8 cellular contexts compared by ENCODE assay signal in genomic region chr20:23361651-23362391, GRCh38. TPM values are rescaled to one million over a fixed set of nuclear protein-coding genes. Genes with fewer than 3 reads are reported as not detected.
DNase-seq lines count a peak whose midpoint lies in the region; ATAC-seq, FAIRE-seq and TF ChIP-seq lines count a peak whose summit lies in the region.

Gene GZF1, plus strand, starts transcription at chr20:23362182. Its CDS starts 2,202 bp downstream, at chr20:23364384.

- H2AFZ ChIP-seq in H1 (ENCODE audit: low read length) = no peak within 1 kb of the TSS

- H3K9ac ChIP-seq in HUES48 (ENCODE audit: low read depth, low read length) = peak within 1 kb of the TSS; percentile 96
- H3K9ac ChIP-seq in NT2/D1 (ENCODE audit: insufficient read length, low read depth) = peak within 1 kb of the TSS; percentile 96
- H3K9ac ChIP-seq in H1 (replicated peaks in 1 of 4; ENCODE audit: extremely low read depth in 1 of 4, low read depth in 3 of 4, low read length in 3 of 4) = peak within 1 kb of the TSS; percentile 81 to 90 (median 88)
- H3K9ac ChIP-seq in mesendoderm (ENCODE audit: low read length) = peak within 1 kb of the TSS; percentile 83

- no peak within 1 kb of the TSS for H2BK15ac ChIP-seq in H1 (ENCODE audit: low read length)
- no peak within 1 kb of the TSS for H2BK15ac ChIP-seq in mesendoderm (replicated peaks; ENCODE audit: low read depth)

- peak within 1 kb of the TSS; percentile 67 for H3K56ac ChIP-seq in H1 (replicated peaks; ENCODE audit: insufficient read length, low read depth, low read length)
- H3K56ac ChIP-seq in mesendoderm (ENCODE audit: low read length) = peak within 1 kb of the TSS; percentile 96

- H3K18ac ChIP-seq in H1 (ENCODE audit: extremely low read depth, low read length) (peak within 1 kb of the TSS; percentile 19), mesendoderm (ENCODE audit: low read length) (peak within 1 kb of the TSS; percentile 87)

- H2BK5ac ChIP-seq in H1 (ENCODE audit: low read depth, low read length) (peak within 1 kb of the TSS; percentile 84), mesendoderm (ENCODE audit: low read length) (no peak within 1 kb of the TSS)

- FAIRE-seq in H1 (lab: Jason Lieb, UNC) = no peak

- H3K27me3 ChIP-seq in HUES48 (ENCODE audit: control insufficient read depth, insufficient read depth, low read length) (no peaks in the 10 kb centered on the region), NT2/D1 (ENCODE audit: insufficient read depth, insufficient read length) (no peaks in the 10 kb centered on the region), H1 (replicated peaks in 1 of 4; ENCODE audit: control insufficient read depth in 3 of 4, extremely low read depth in 1 of 4, insufficient read depth in 3 of 4, low read length in 3 of 4) (no peaks in the 10 kb centered on the region), mesendoderm (ENCODE audit: insufficient read depth, low read length, poor library complexity) (no peaks in the 10 kb centered on the region)

- peak within 1 kb of the TSS; percentile 86 for H4K91ac ChIP-seq in H1 (replicated peaks; ENCODE audit: insufficient read length, low read length)

- no peak for TF ChIP-seq CTCF in H1 (IDR thresholded peaks at IDR 0.05; ENCODE audit: control extremely low read depth in 1 of 3, insufficient read depth in 1 of 3, low read depth in 1 of 3, low read length in 3 of 3)

- H2BK20ac ChIP-seq in H1 (ENCODE audit: low read length) = no peak within 1 kb of the TSS

- peak; percentile 100 for DNase-seq in Caki2 (ENCODE audit: low read depth)
- DNase-seq in NT2/D1 (ENCODE audit: low read depth, low spot score) = peak; percentile 92
- peak; percentile 98 for DNase-seq in activated CD8-positive, alpha-beta memory T cell treated with anti-CD3 and anti-CD28 coated beads, Interleukin-2, amount 10 ng/mL, durations not matched to agents 7 days and 5 days
- DNase-seq in H1 (ENCODE audit: low read depth in 1 of 2, low spot score in 2 of 2) = peak; percentile 95 to 99
- DNase-seq in mesendoderm = peak; percentile 98
- DNase-seq in stimulated activated CD8-positive, alpha-beta memory T cell treated with anti-CD3 and anti-CD28 coated beads, Interleukin-12 subunit alpha, Interleukin-12 subunit beta, amount 100 ng/mL, for 4 hours (ENCODE audit: low read depth) = peak; percentile 99

- no peaks in the 10 kb centered on the region for H3K9me3 Mint-ChIP-seq in activated CD8-positive, alpha-beta memory T cell treated with anti-CD3 and anti-CD28 coated beads, Interleukin-2, amount 10 ng/mL, durations not matched to agents 7 days and 5 days (ENCODE audit: low read depth)

- H4K20me1 ChIP-seq in H1 (replicated peaks in 1 of 2; ENCODE audit: control insufficient read depth in 1 of 2, insufficient read depth in 2 of 2, low read length in 2 of 2) = peaks cover 10 to 17% of the 10 kb centered on the region in 2 experiments

- H3K4me2 ChIP-seq in H1 (ENCODE audit: insufficient read depth in 1 of 2, low read depth in 2 of 2, low read length in 2 of 2) (peak within 1 kb of the TSS; percentile 80 to 95), mesendoderm (ENCODE audit: low read length) (peak within 1 kb of the TSS; percentile 86)

- peak within 1 kb of the TSS; percentile 97 for H3K27ac Mint-ChIP-seq in activated CD8-positive, alpha-beta memory T cell treated with anti-CD3 and anti-CD28 coated beads, Interleukin-2, amount 10 ng/mL, durations not matched to agents 7 days and 5 days

- no peak within 1 kb of the TSS for H3K23ac ChIP-seq in H1 (ENCODE audit: insufficient read length)
- H3K23ac ChIP-seq in mesendoderm (ENCODE audit: low read length) = peak within 1 kb of the TSS; percentile 80

- 3% methylated on average over 39 of the region's 95 CpGs; no CpG with 5 or more reads in 1 of the 2 experiments for WGBS in H1 (ENCODE audit: extremely low coverage in 1 of 2, insufficient coverage in 1 of 2, insufficient read length in 1 of 2, insufficient replicate concordance in 2 of 2, low coverage in 1 of 2, low lambda C conversion rate in 2 of 2, missing lambda C conversion rate in 1 of 2), 2 experiments
- WGBS in mesendoderm (ENCODE audit: extremely low coverage, insufficient coverage, low lambda C conversion rate) = no CpG with 5 or more reads among the region's 95 CpGs

- H4K8ac ChIP-seq in H1 (ENCODE audit: extremely low read depth, insufficient read depth, low read length) = peak within 1 kb of the TSS; percentile 95
- H4K8ac ChIP-seq in mesendoderm (ENCODE audit: low read depth, low read length) = peak within 1 kb of the TSS; percentile 97

- H3K9me3 ChIP-seq in HUES48 (ENCODE audit: control insufficient read depth, insufficient read depth, low read length) (no peaks in the 10 kb centered on the region), NT2/D1 (ENCODE audit: insufficient read depth, low read length) (no peaks in the 10 kb centered on the region), H1 (ENCODE audit: insufficient read depth in 2 of 2, low read depth in 1 of 2, low read length in 1 of 2) (no peaks in the 10 kb centered on the region)

- no peak within 1 kb of the TSS for H2BK120ac ChIP-seq in H1 (replicated peaks; ENCODE audit: low read depth, low read length)
- H2BK120ac ChIP-seq in mesendoderm (ENCODE audit: low read depth, low read length) = no peak within 1 kb of the TSS

- H3K79me2 ChIP-seq in H1 (ENCODE audit: control insufficient read depth in 1 of 2, insufficient read depth in 2 of 2, low read length in 2 of 2) (peaks cover 0 to 42% of the 10 kb centered on the region in 2 experiments; a peak in 3 of 4 replicates), mesendoderm (ENCODE audit: control insufficient read depth, insufficient read depth, low read length) (peaks cover 33% of the 10 kb centered on the region)

- H3K4me3 ChIP-seq in HUES48 (ENCODE audit: low read depth, low read length) (peak within 1 kb of the TSS; percentile 93), NT2/D1 (ENCODE audit: insufficient read length, low read depth) (peak within 1 kb of the TSS; percentile 89), H1 (ENCODE audit: extremely low read depth in 1 of 4, insufficient read depth in 2 of 4, low read depth in 3 of 4, low read length in 4 of 4) (peak within 1 kb of the TSS; percentile 72 to 91 (median 82)), mesendoderm (ENCODE audit: low read length) (peak within 1 kb of the TSS; percentile 78)

- no peak within 1 kb of the TSS for H3K14ac ChIP-seq in H1 (ENCODE audit: insufficient read length)

- H3K27ac ChIP-seq in HUES48 (ENCODE audit: low read depth, low read length) = peak within 1 kb of the TSS; percentile 97
- peak within 1 kb of the TSS; percentile 91 for H3K27ac ChIP-seq in H1 (ENCODE audit: low read depth, low read length)
- peak within 1 kb of the TSS; percentile 78 for H3K27ac ChIP-seq in mesendoderm (ENCODE audit: low read depth, low read length)

- H3K4me3 Mint-ChIP-seq in activated CD8-positive, alpha-beta memory T cell treated with anti-CD3 and anti-CD28 coated beads, Interleukin-2, amount 10 ng/mL, durations not matched to agents 7 days and 5 days = peak within 1 kb of the TSS; percentile 89

- H3K79me1 ChIP-seq in H1 (ENCODE audit: low read depth, low read length) = peaks cover 10% of the 10 kb centered on the region
- peaks cover 24% of the 10 kb centered on the region for H3K79me1 ChIP-seq in mesendoderm (ENCODE audit: low read length)

- peaks cover 22% of the 10 kb centered on the region for H3K36me3 Mint-ChIP-seq in activated CD8-positive, alpha-beta memory T cell treated with anti-CD3 and anti-CD28 coated beads, Interleukin-2, amount 10 ng/mL, durations not matched to agents 7 days and 5 days

- peaks cover 23% of the 10 kb centered on the region for H3K36me3 ChIP-seq in HUES48 (ENCODE audit: control insufficient read depth, insufficient read depth, low read length)
- peaks cover 25% of the 10 kb centered on the region for H3K36me3 ChIP-seq in NT2/D1 (ENCODE audit: insufficient read depth, insufficient read length, low read length)
- peaks cover 4 to 11% (median 7%) of the 10 kb centered on the region in 4 experiments; a peak in 4 of 8 replicates for H3K36me3 ChIP-seq in H1 (ENCODE audit: control insufficient read depth in 2 of 4, insufficient read depth in 4 of 4, low read length in 3 of 4)
- peaks cover 2% of the 10 kb centered on the region for H3K36me3 ChIP-seq in mesendoderm (ENCODE audit: control insufficient read depth, insufficient read depth, low read length)

- in situ Hi-C loops in Caki2 (cut with HindIII; ENCODE audit: low pct_unique_long_range_greater_than_20kb, low sequenced_read_pairs) = no loop called here

- peak; percentile 43 to 95 for TF ChIP-seq POLR2A in H1 (IDR thresholded peaks at IDR 0.05; ENCODE audit: control extremely low read depth in 1 of 2, low read depth in 2 of 2, low read length in 2 of 2)

- peaks cover 56% of the 10 kb centered on the region for H3K4me1 Mint-ChIP-seq in activated CD8-positive, alpha-beta memory T cell treated with anti-CD3 and anti-CD28 coated beads, Interleukin-2, amount 10 ng/mL, durations not matched to agents 7 days and 5 days

- H3K27me3 Mint-ChIP-seq in activated CD8-positive, alpha-beta memory T cell treated with anti-CD3 and anti-CD28 coated beads, Interleukin-2, amount 10 ng/mL, durations not matched to agents 7 days and 5 days = no peaks in the 10 kb centered on the region

- no peak; a peak in 1 of 3 replicates for TF ChIP-seq EP300 in H1 (IDR thresholded peaks at IDR 0.05; ENCODE audit: borderline replicate concordance in 1 of 2, low read depth in 2 of 2, low read length in 2 of 2)

- CTCF ChIA-PET in activated CD8-positive, alpha-beta memory T cell treated with anti-CD3 and anti-CD28 coated beads, Interleukin-2, amount 10 ng/mL, durations not matched to agents 7 days and 5 days (lab: Charles Lee) = interaction anchor here (0.6 to 2.0 kb wide), 6 partner anchors 9 to 60 kb away, joined by 3 to 16 read pairs (median 3); partner anchors contain the start of genes NAPB and NXT1
- CTCF ChIA-PET in H1 (lab: Charles Lee; ENCODE audit: partially characterized antibody) = no interaction called here

- H2BK12ac ChIP-seq in H1 (ENCODE audit: low read depth, low read length) = no peak within 1 kb of the TSS; the same call in 1 of the 2 replicates

- peaks cover 15% of the 10 kb centered on the region; the same call in 1 of the 2 replicates for H3K23me2 ChIP-seq in H1 (ENCODE audit: low read depth, low read length)

- TF ChIP-seq RAD21 in H1 (IDR thresholded peaks at IDR 0.05 in 1 of 2, conservative IDR thresholded peaks at IDR 0.05 in 1 of 2; ENCODE audit: low read depth in 2 of 2, low read length in 2 of 2) = 0 out of 4 replicates have a peak, but pooled peaks of 1 of the 2 experiments have one; percentile 5

- H2AK5ac ChIP-seq in H1 (ENCODE audit: low read depth, low read length) = no peak within 1 kb of the TSS
- H2AK5ac ChIP-seq in mesendoderm (ENCODE audit: low read length) = no peak within 1 kb of the TSS

- H3K4ac ChIP-seq in H1 (replicated peaks; ENCODE audit: insufficient read length, low read depth, low read length) (peak within 1 kb of the TSS; percentile 76), mesendoderm (ENCODE audit: low read depth, low read length) (peak within 1 kb of the TSS; percentile 89)

- H3K4me1 ChIP-seq in HUES48 (ENCODE audit: control insufficient read depth, insufficient read depth, low read length) (peaks cover 21% of the 10 kb centered on the region; the same call in 1 of the 2 replicates), NT2/D1 (ENCODE audit: insufficient read depth, insufficient read length) (peaks cover 9% of the 10 kb centered on the region), H1 (replicated peaks in 1 of 4; ENCODE audit: control insufficient read depth in 3 of 4, insufficient read depth in 4 of 4, low read length in 3 of 4) (peaks cover 2 to 11% (median 6%) of the 10 kb centered on the region in 4 experiments; a peak in 6 of 7 replicates), mesendoderm (ENCODE audit: control insufficient read depth, low read depth, low read length) (peaks cover 7% of the 10 kb centered on the region)

- peak; percentile 62 for ATAC-seq in GM21423 (IDR thresholded peaks at IDR 0.05; ENCODE audit: unreplicated experiment)
- ATAC-seq in activated CD8-positive, alpha-beta memory T cell treated with anti-CD3 and anti-CD28 coated beads, Interleukin-2, amount 10 ng/mL, durations not matched to agents 7 days and 5 days = peak; percentile 82

- POLR2A ChIA-PET in H1 (lab: Charles Lee; ENCODE audit: partially characterized antibody) = interaction anchor here (1.3 to 1.6 kb wide), 2 partner anchors 9 to 11 kb away, joined by 3 read pairs; partner anchors contain the start of gene NXT1

- H4K5ac ChIP-seq in H1 (ENCODE audit: insufficient read length, low read depth, low read length) (peak within 1 kb of the TSS; percentile 94), mesendoderm (ENCODE audit: low read length) (no peak within 1 kb of the TSS)

RNA-seq across cellular contexts. Expression of gene GZF1, which starts in this region (rescaled TPM):
- 9.9 and 30.8 TPM in 2 replicates for total RNA-seq in Caki2 (2014; rRNA removed; shearing (Covaris generic); ENCODE audit: low replicate concordance)
- 10 to 100 TPM; 10.2 to 14.4 TPM for total RNA-seq in activated CD8-positive, alpha-beta memory T cell treated with anti-CD3 and anti-CD28 coated beads, Interleukin-2, amount 10 ng/mL, durations not matched to agents 7 days and 5 days
- total RNA-seq in H1 (2021; fragmentation: NEBNext Ultra II Directional; extraction: Animal tissue kit (Norgen Biotek cat#: 25700)) = 11.9 and 14.5 TPM in 2 replicates
- 8.2 and 16.2 TPM in 2 replicates for polyA plus RNA-seq in H1 (2011; rRNA removed)
- 15.2 TPM for polyA plus RNA-seq in H1 (2011; cell fraction: cytosol; rRNA removed)
- 51.0 TPM for polyA plus RNA-seq in H1 (2011; cell fraction: nucleus; rRNA removed)
- polyA plus RNA-seq in H1 (2012, experiment 1 of 2) = 7.7 to 14.7 TPM (median 10.5 TPM) in 4 replicates
- 1.1 TPM for polyA plus RNA-seq in H1 (2012, experiment 2 of 2)
- 4.6 TPM for polyA plus RNA-seq in H1 (2013, experiment 1 of 2)
- polyA plus RNA-seq in H1 (2013, experiment 2 of 2) = 4.8 TPM
- 56.7 and 63.7 TPM in 2 replicates for polyA minus RNA-seq in H1 (2011; rRNA and poly(A)+ RNA removed)
- polyA minus RNA-seq in H1 (2011; cell fraction: cytosol; rRNA and poly(A)+ RNA removed) = 13.9 TPM
- polyA minus RNA-seq in H1 (2011; cell fraction: nucleus; rRNA and poly(A)+ RNA removed) = 40.3 TPM
- polyA plus RNA-seq in mesendoderm (2013, experiment 1 of 2) = 7.1 TPM
- 7.1 TPM for polyA plus RNA-seq in mesendoderm (2013, experiment 2 of 2)

Comparison
In these comparisons a context has a peak if more than half of its experiments do, and no peak if none do; other contexts are left out.
1. Peak in every context shown above with its lines: DNase-seq, ATAC-seq, H3K4me3 ChIP-seq and H3K27ac ChIP-seq.